30 cellular contexts compared by ENCODE assay signal in genomic region chr19:33784432-33784831, GRCh38.
"Had no signal": no experiment of that assay in that cellular context is flagged by ENCODE, and none has a peak within 500 bp of the region (broad histone marks: within the 10 kb centered on the region; RNA-seq: fewer than 3 reads in every experiment).

No MANE protein-coding gene starts in this region.

- H3K4me3 ChIP-seq: esophagus muscularis mucosa, heart right ventricle, left lung, lower lobe of right lung, neural progenitor cell, psoas muscle, right atrium auricular region, smooth muscle cell, tibial nerve had no signal

- H3K4me1 ChIP-seq: left lung, lower lobe of right lung, neural progenitor cell, parathyroid adenoma, psoas muscle, tibial nerve had no signal

- DNase-seq: activated CD4-positive, alpha-beta memory T cell treated with anti-CD3 and anti-CD28 coated beads, Interleukin-2, amount 10 ng/mL, durations not matched to agents 7 days and 5 days; activated CD4-positive, alpha-beta T cell treated with anti-CD3 and anti-CD28 coated beads for 1 hour; activated CD4-positive, alpha-beta T cell treated with anti-CD3 and anti-CD28 coated beads, Interleukin-2, amount 10 ng/mL, durations not matched to agents 7 days and 5 days; activated CD8-positive, alpha-beta memory T cell treated with anti-CD3 and anti-CD28 coated beads, Interleukin-2, amount 50 U/mL, for 48 hours; activated gamma-delta T cell treated with Interleukin-2 at 50 U/mL for 16 hours; activated naive CD4-positive, alpha-beta T cell treated with anti-CD3 and anti-CD28 coated beads, Interleukin-2, amount 50 U/mL, for 16 hours; activated T-cell treated with anti-CD3 and anti-CD28 coated beads, Interleukin-2, amount 50 U/mL, for 24 hours; dermis blood vessel endothelial cell; effector CD4-positive, alpha-beta T cell; foreskin melanocyte; heart right ventricle; kidney glomerular epithelial cell; left lung; lower lobe of right lung; mesenchymal stem cell; natural killer cell; occipital lobe; psoas muscle; stimulated activated CD4-positive, alpha-beta T cell treated with anti-CD3 and anti-CD28 coated beads, Interleukin-1b, Interleukin-23, amount 100 ng/mL, for 48 hours; stimulated activated naive CD4-positive, alpha-beta T cell; T1000 had no signal

- H3K27ac ChIP-seq: esophagus muscularis mucosa, heart right ventricle, left lung, lower lobe of right lung, neural progenitor cell, parathyroid adenoma, psoas muscle, right atrium auricular region, tibial nerve had no signal

- H3K9me3 Mint-ChIP-seq: activated CD4-positive, alpha-beta memory T cell treated with anti-CD3 and anti-CD28 coated beads, Interleukin-2, amount 10 ng/mL, durations not matched to agents 7 days and 5 days; activated CD4-positive, alpha-beta T cell treated with anti-CD3 and anti-CD28 coated beads, Interleukin-2, amount 10 ng/mL, durations not matched to agents 7 days and 5 days; activated T-cell treated with anti-CD3 and anti-CD28 coated beads, Interleukin-2, amount 50 U/mL, for 24 hours; activated T-helper 17 cell treated with anti-CD3 and anti-CD28 coated beads, Interleukin-2, amount 50 U/mL, for 72 hours; central memory CD8-positive, alpha-beta T cell; natural killer cell; T-helper 1 cell treated with Interleukin-12 subunit alpha and Interleukin-12 subunit beta and Interleukin-4 antibody, amounts not matched to agents 30 μg/mL and 1 μg/mL, for 36 hours had no signal

- H3K36me3 ChIP-seq: esophagus muscularis mucosa, heart right ventricle, left lung, lower lobe of right lung, neural progenitor cell, right atrium auricular region, tibial nerve had no signal

- H3K9me3 ChIP-seq: esophagus muscularis mucosa, heart right ventricle, left lung, lower lobe of right lung, psoas muscle, right atrium auricular region, tibial nerve had no signal

- H3K27me3 ChIP-seq: right atrium auricular region had no signal

- H3K27ac Mint-ChIP-seq: activated CD4-positive, alpha-beta T cell treated with anti-CD3 and anti-CD28 coated beads, Interleukin-2, amount 10 ng/mL, durations not matched to agents 7 days and 5 days; activated T-cell treated with anti-CD3 and anti-CD28 coated beads, Interleukin-2, amount 50 U/mL, for 24 hours; activated T-helper 17 cell treated with anti-CD3 and anti-CD28 coated beads, Interleukin-2, amount 50 U/mL, for 72 hours; natural killer cell; neural progenitor cell; T-helper 1 cell treated with Interleukin-12 subunit alpha and Interleukin-12 subunit beta and Interleukin-4 antibody, amounts not matched to agents 30 μg/mL and 1 μg/mL, for 36 hours had no signal

- H3K4me3 Mint-ChIP-seq: activated CD4-positive, alpha-beta memory T cell treated with anti-CD3 and anti-CD28 coated beads, Interleukin-2, amount 10 ng/mL, durations not matched to agents 7 days and 5 days; activated CD4-positive, alpha-beta T cell treated with anti-CD3 and anti-CD28 coated beads, Interleukin-2, amount 10 ng/mL, durations not matched to agents 7 days and 5 days; activated T-cell treated with anti-CD3 and anti-CD28 coated beads, Interleukin-2, amount 50 U/mL, for 24 hours; activated T-helper 17 cell treated with anti-CD3 and anti-CD28 coated beads, Interleukin-2, amount 50 U/mL, for 72 hours; central memory CD8-positive, alpha-beta T cell; natural killer cell; neural progenitor cell; T-helper 1 cell treated with Interleukin-12 subunit alpha and Interleukin-12 subunit beta and Interleukin-4 antibody, amounts not matched to agents 30 μg/mL and 1 μg/mL, for 36 hours had no signal

- H3K36me3 Mint-ChIP-seq: natural killer cell, neural progenitor cell had no signal
